In genomic region chr2:113136828-113137775, GRCh38 we compare ENCODE assay signal across 1 cellular context.
TF ChIP-seq lines count a peak whose summit lies in the region.

No MANE protein-coding gene starts in this region.

TF ChIP-seq in GM23338, 12 proteins besides CTCF, POLR2A, EP300 and RAD21 (continued from another document):
- no peak for TF ChIP-seq ZNF462 (CRISPR knock-in tag; IDR thresholded peaks at IDR 0.05)
- no peak for TF ChIP-seq JUNB (IDR thresholded peaks at IDR 0.05; ENCODE audit: unreplicated experiment)
- no peak for TF ChIP-seq REST (IDR thresholded peaks at IDR 0.05; ENCODE audit: unreplicated experiment)
- TF ChIP-seq ZNF331 (CRISPR knock-in tag; IDR thresholded peaks at IDR 0.05; ENCODE audit: low read depth): no peak
- no peak for TF ChIP-seq NANOG (IDR thresholded peaks at IDR 0.05; ENCODE audit: borderline replicate concordance)
